In genomic region chr7:100583132-100584045, GRCh38 we compare ENCODE assay signal across 7 cellular contexts. TPM values are rescaled to one million over a fixed set of nuclear protein-coding genes. Genes with fewer than 3 reads are reported as not detected.
A peak's percentile ranks its signal among the peaks of the same experiment; 100 is the strongest.
DNase-seq lines count a peak whose midpoint lies in the region; ATAC-seq and TF ChIP-seq lines count a peak whose summit lies in the region.

No MANE protein-coding gene starts in this region.

- peak; percentile 4 for ATAC-seq in central memory CD8-positive, alpha-beta T cell (replicated peaks; ENCODE audit: extremely low read depth, poor library complexity, severe bottlenecking)
- ATAC-seq in stimulated activated memory B cell treated with anti-CD40 and anti-IgM and Interleukin-4, amounts not matched to agents 10 μg/mL and 1 μg/mL and 100 μg/mL, for 72 hours: peak; percentile 17
- ATAC-seq in HG02763 (IDR thresholded peaks at IDR 0.05; ENCODE audit: unreplicated experiment): no peak

- peaks cover 3% of the 10 kb centered on the region for H3K27me3 Mint-ChIP-seq in HFFc6 (ENCODE audit: insufficient read depth)
- H3K27me3 Mint-ChIP-seq in central memory CD8-positive, alpha-beta T cell: no peaks in the 10 kb centered on the region
- no peaks in the 10 kb centered on the region for H3K27me3 Mint-ChIP-seq in stimulated activated memory B cell treated with anti-CD40 and anti-IgM and Interleukin-4, amounts not matched to agents 10 μg/mL and 1 μg/mL and 100 μg/mL, for 72 hours

- peak overlapping the region; percentile 95 for H3K4me3 Mint-ChIP-seq in HFFc6
- H3K4me3 Mint-ChIP-seq in central memory CD8-positive, alpha-beta T cell: peak overlapping the region; percentile 97
- H3K4me3 Mint-ChIP-seq in stimulated activated memory B cell treated with anti-CD40 and anti-IgM and Interleukin-4, amounts not matched to agents 10 μg/mL and 1 μg/mL and 100 μg/mL, for 72 hours: peak overlapping the region; percentile 97

- H3K9me3 Mint-ChIP-seq in HFFc6: no peaks in the 10 kb centered on the region
- H3K9me3 Mint-ChIP-seq in central memory CD8-positive, alpha-beta T cell: no peaks in the 10 kb centered on the region
- no peaks in the 10 kb centered on the region for H3K9me3 Mint-ChIP-seq in stimulated activated memory B cell treated with anti-CD40 and anti-IgM and Interleukin-4, amounts not matched to agents 10 μg/mL and 1 μg/mL and 100 μg/mL, for 72 hours

- peaks cover 10% of the 10 kb centered on the region for H3K36me3 Mint-ChIP-seq in HFFc6 (ENCODE audit: low read depth)
- H3K36me3 Mint-ChIP-seq in central memory CD8-positive, alpha-beta T cell (ENCODE audit: insufficient read depth): peaks cover 26% of the 10 kb centered on the region
- H3K36me3 Mint-ChIP-seq in stimulated activated memory B cell treated with anti-CD40 and anti-IgM and Interleukin-4, amounts not matched to agents 10 μg/mL and 1 μg/mL and 100 μg/mL, for 72 hours: peaks cover 7% of the 10 kb centered on the region

- H3K4me1 Mint-ChIP-seq in HFFc6 (ENCODE audit: low read depth): peaks cover 30% of the 10 kb centered on the region
- H3K4me1 Mint-ChIP-seq in central memory CD8-positive, alpha-beta T cell: peaks cover 31% of the 10 kb centered on the region
- H3K4me1 Mint-ChIP-seq in stimulated activated memory B cell treated with anti-CD40 and anti-IgM and Interleukin-4, amounts not matched to agents 10 μg/mL and 1 μg/mL and 100 μg/mL, for 72 hours: peaks cover 24% of the 10 kb centered on the region

- peak overlapping the region; percentile 87 for H3K27ac Mint-ChIP-seq in HFFc6
- H3K27ac Mint-ChIP-seq in central memory CD8-positive, alpha-beta T cell (ENCODE audit: low read depth): peak overlapping the region; percentile 97
- H3K27ac Mint-ChIP-seq in stimulated activated memory B cell treated with anti-CD40 and anti-IgM and Interleukin-4, amounts not matched to agents 10 μg/mL and 1 μg/mL and 100 μg/mL, for 72 hours: peak overlapping the region; percentile 92

- no peak for TF ChIP-seq CTCF in HFFc6 (IDR thresholded peaks at IDR 0.05)

- DNase-seq in HFFc6: no peak
- DNase-seq in UCSD-AML1 (lab: John Stamatoyannopoulos, UW; ENCODE audit: unreplicated experiment): peak; percentile 81
- peak in 1 of 2 donors; percentile 53 for DNase-seq in central memory CD8-positive, alpha-beta T cell (ENCODE audit: low spot score in 2 of 2)
- DNase-seq in medulla oblongata (ENCODE audit: extremely low spot score): peak; percentile 66
- DNase-seq in NCI-H1092 treated with DMSO at 0.1 percent for 48 hours (lab: John Stamatoyannopoulos, UW): no peak

RNA-seq across cellular contexts. Expression of gene LRCH4, which starts 2.5 kb away (rescaled TPM):
- 10 to 100 TPM; 34.7 to 40.6 (median 38.5) TPM for total RNA-seq in HFFc6 (2021; fragmentation: NEBNext Ultra II Directional; extraction: Animal tissue kit (Norgen Biotek cat#: 25700))

RNA-seq across cellular contexts. Expression of gene FBXO24, which starts 2.7 kb away (rescaled TPM):
- total RNA-seq in HFFc6 (2021; fragmentation: NEBNext Ultra II Directional; extraction: Animal tissue kit (Norgen Biotek cat#: 25700)): under 1 TPM; 0.20 to 0.47 (median 0.28) TPM

RNA-seq across cellular contexts. Expression of gene SAP25, which starts 9.7 kb away (rescaled TPM):
- under 1 TPM in 3 of 6 experiments, not detected in 3; 0.40 to 0.87 (median 0.55) TPM for total RNA-seq in HFFc6 (2021; fragmentation: NEBNext Ultra II Directional; extraction: Animal tissue kit (Norgen Biotek cat#: 25700))

RNA-seq across cellular contexts. Expression of gene PCOLCE, which starts 18.8 kb away (rescaled TPM):
- 100 to 1,000 TPM; 291 to 396 (median 388) TPM for total RNA-seq in HFFc6 (2021; fragmentation: NEBNext Ultra II Directional; extraction: Animal tissue kit (Norgen Biotek cat#: 25700))

RNA-seq across cellular contexts. Expression of gene MOSPD3, which starts 29.0 kb away (rescaled TPM):
- 10 to 100 TPM; 14.6 to 19.0 (median 17.4) TPM for total RNA-seq in HFFc6 (2021; fragmentation: NEBNext Ultra II Directional; extraction: Animal tissue kit (Norgen Biotek cat#: 25700))

Comparison
In these comparisons a context has a peak if more than half of its experiments do, and no peak if none do; other contexts are left out.
1. DNase-seq: peak in UCSD-AML1 (single experiment) and medulla oblongata (single experiment); none in HFFc6 (single experiment) and NCI-H1092 treated with DMSO at 0.1 percent for 48 hours (single experiment).
2. Peak in every context shown above with its lines, with median percentiles within 50 percentile points of each other: H3K27ac Mint-ChIP-seq and H3K4me3 Mint-ChIP-seq.